9 cellular contexts compared by ENCODE assay signal in the genomic region with DNA sequence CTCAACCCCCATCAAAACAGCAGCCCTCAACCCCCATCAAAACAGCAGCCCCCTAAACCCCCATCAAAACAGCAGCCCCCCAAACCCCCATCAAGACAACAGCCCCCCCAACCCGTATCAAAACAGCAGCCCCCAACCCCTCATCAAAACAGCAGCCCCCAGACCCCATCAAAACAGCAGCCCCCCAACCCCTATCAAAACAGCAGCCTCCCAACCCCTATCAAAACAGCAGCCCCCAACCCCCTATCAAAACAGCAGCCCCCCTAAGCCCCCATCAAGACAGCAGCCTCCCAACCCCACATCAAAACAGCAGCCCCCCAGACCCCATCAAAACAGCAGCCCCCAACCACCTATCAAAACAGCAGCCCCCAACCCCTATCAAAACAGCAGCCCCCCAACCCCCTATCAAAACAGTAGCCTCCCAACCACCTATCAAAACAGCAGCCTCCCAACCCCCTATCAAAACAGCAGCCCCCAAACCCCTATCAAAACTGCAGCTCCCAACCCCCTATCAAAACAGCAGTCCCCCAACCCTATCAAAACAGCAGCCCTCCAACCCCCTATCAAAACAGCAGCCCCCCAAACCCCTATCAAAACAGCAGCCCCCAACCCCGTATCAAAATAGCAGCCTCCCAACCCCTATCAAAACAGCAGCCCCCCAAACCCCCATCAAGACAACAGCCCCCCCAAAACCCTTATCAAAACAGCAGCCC. TPM values are rescaled to one million over a fixed set of nuclear protein-coding genes. Genes with fewer than 3 reads are reported as not detected.
A peak's percentile ranks its signal among the peaks of the same experiment; 100 is the strongest.
DNase-seq lines count a peak whose midpoint lies in the region; ATAC-seq and TF ChIP-seq lines count a peak whose summit lies in the region.
"Had no signal": no experiment of that assay in that cellular context is flagged by ENCODE, and none has a peak within 500 bp of the region (broad histone marks: within the 10 kb centered on the region; RNA-seq: fewer than 3 reads in every experiment).

No MANE protein-coding gene starts in this region.

- in situ Hi-C loops in transverse colon (cut with MboI; ENCODE audit: low pct_ligation_motif_present in 1 of 4, low pct_unique_long_range_greater_than_20kb in 1 of 4, low sequenced_read_pairs in 3 of 4): no loop called here

- TF ChIP-seq EP300 in transverse colon (IDR thresholded peaks at IDR 0.05; ENCODE audit: low read depth): no peak

- no peaks in the 10 kb centered on the region for H3K36me3 Mint-ChIP-seq in activated naive CD8-positive, alpha-beta T cell treated with anti-CD3 and anti-CD28 coated beads, Interleukin-2, amount 10 ng/mL, durations not matched to agents 7 days and 5 days
- H3K36me3 Mint-ChIP-seq in activated naive CD8-positive, alpha-beta T cell treated with anti-CD3 and anti-CD28 coated beads, Interleukin-2, amount 50 U/mL, for 24 hours (ENCODE audit: low read depth): no peaks in the 10 kb centered on the region
- H3K36me3 Mint-ChIP-seq in brain: peaks cover 3% of the 10 kb centered on the region

- POLR2A ChIA-PET in activated naive CD8-positive, alpha-beta T cell treated with anti-CD3 and anti-CD28 coated beads, Interleukin-2, amount 10 ng/mL, durations not matched to agents 7 days and 5 days (lab: Charles Lee): no interaction called here

- WGBS in transverse colon (ENCODE audit: low coverage in 1 of 2), 2 donors: 18% methylated on average over 2 of the region's 2 CpGs; no CpG with 5 or more reads in 1 of the 2 donors

- H3K9me3 Mint-ChIP-seq in activated naive CD8-positive, alpha-beta T cell treated with anti-CD3 and anti-CD28 coated beads, Interleukin-2, amount 10 ng/mL, durations not matched to agents 7 days and 5 days: no peaks in the 10 kb centered on the region
- H3K9me3 Mint-ChIP-seq in activated naive CD8-positive, alpha-beta T cell treated with anti-CD3 and anti-CD28 coated beads, Interleukin-2, amount 50 U/mL, for 24 hours: no peaks in the 10 kb centered on the region
- peaks cover 0 to 3% (median 2%) of the 10 kb centered on the region in 5 experiments for H3K9me3 Mint-ChIP-seq in brain

- H3K9me3 ChIP-seq in muscle layer of duodenum (ENCODE audit: control insufficient read depth in 1 of 2, low read length in 2 of 2) (no peaks in the 10 kb centered on the region), transverse colon (no peaks in the 10 kb centered on the region)

- no peaks in the 10 kb centered on the region for H3K4me1 ChIP-seq in muscle layer of duodenum (ENCODE audit: control insufficient read depth in 1 of 2, insufficient read depth in 2 of 2, low read length in 2 of 2)
- H3K4me1 ChIP-seq in transverse colon: peaks cover 0 to 4% (median 0%) of the 10 kb centered on the region in 4 donors

- H3K4me3 ChIP-seq in muscle layer of duodenum (ENCODE audit: low read depth in 1 of 2, low read length in 2 of 2): peak overlapping the region; percentile 16 to 56
- H3K4me3 ChIP-seq in transverse colon: peak overlapping the region; percentile 13 to 79 (median 52)

- H3K36me3 ChIP-seq in muscle layer of duodenum (ENCODE audit: control insufficient read depth in 1 of 2, insufficient read depth in 2 of 2, low read length in 2 of 2) (no peaks in the 10 kb centered on the region), transverse colon (no peaks in the 10 kb centered on the region)

- intact Hi-C loops in transverse colon (cut with DNase I; ENCODE audit: low total_unique reads): no loop called here

- TF ChIP-seq POLR2A in transverse colon (IDR thresholded peaks at IDR 0.05): no peak

- ATAC-seq in activated naive CD8-positive, alpha-beta T cell treated with anti-CD3 and anti-CD28 coated beads, Interleukin-2, amount 10 ng/mL, durations not matched to agents 7 days and 5 days (ENCODE audit: low read depth): no peak
- ATAC-seq in activated naive CD8-positive, alpha-beta T cell treated with anti-CD3 and anti-CD28 coated beads, Interleukin-2, amount 50 U/mL, for 24 hours: no peak

- peak overlapping the region; percentile 32 for H3K4me3 Mint-ChIP-seq in activated naive CD8-positive, alpha-beta T cell treated with anti-CD3 and anti-CD28 coated beads, Interleukin-2, amount 10 ng/mL, durations not matched to agents 7 days and 5 days
- no peak overlapping the region for H3K4me3 Mint-ChIP-seq in activated naive CD8-positive, alpha-beta T cell treated with anti-CD3 and anti-CD28 coated beads, Interleukin-2, amount 50 U/mL, for 24 hours
- H3K4me3 Mint-ChIP-seq in brain: peak overlapping the region; percentile 81 to 87 (median 83)

- DNase-seq in activated naive CD8-positive, alpha-beta T cell treated with anti-CD3 and anti-CD28 coated beads, Interleukin-2, amount 10 ng/mL, durations not matched to agents 7 days and 5 days: no peak
- DNase-seq in activated naive CD8-positive, alpha-beta T cell treated with anti-CD3 and anti-CD28 coated beads, Interleukin-2, amount 50 U/mL, for 24 hours: no peak
- no peak for DNase-seq in transverse colon
- DNase-seq in kidney tubule cell (ENCODE audit: low spot score): no peak
- DNase-seq in NCI-H1048 (lab: John Stamatoyannopoulos, UW): no peak
- no peak for DNase-seq in DMS79 treated with DMSO at 0.1 percent for 48 hours (lab: John Stamatoyannopoulos, UW)

- no peaks in the 10 kb centered on the region for H3K4me1 Mint-ChIP-seq in activated naive CD8-positive, alpha-beta T cell treated with anti-CD3 and anti-CD28 coated beads, Interleukin-2, amount 10 ng/mL, durations not matched to agents 7 days and 5 days
- H3K4me1 Mint-ChIP-seq in activated naive CD8-positive, alpha-beta T cell treated with anti-CD3 and anti-CD28 coated beads, Interleukin-2, amount 50 U/mL, for 24 hours: no peaks in the 10 kb centered on the region
- H3K4me1 Mint-ChIP-seq in brain: no peaks in the 10 kb centered on the region

- H3K27me3 Mint-ChIP-seq in activated naive CD8-positive, alpha-beta T cell treated with anti-CD3 and anti-CD28 coated beads, Interleukin-2, amount 10 ng/mL, durations not matched to agents 7 days and 5 days: peaks cover 2% of the 10 kb centered on the region
- peaks cover 2% of the 10 kb centered on the region for H3K27me3 Mint-ChIP-seq in activated naive CD8-positive, alpha-beta T cell treated with anti-CD3 and anti-CD28 coated beads, Interleukin-2, amount 50 U/mL, for 24 hours
- H3K27me3 Mint-ChIP-seq in brain: no peaks in the 10 kb centered on the region

- no peak overlapping the region for H3K27ac Mint-ChIP-seq in activated naive CD8-positive, alpha-beta T cell treated with anti-CD3 and anti-CD28 coated beads, Interleukin-2, amount 10 ng/mL, durations not matched to agents 7 days and 5 days
- no peak overlapping the region for H3K27ac Mint-ChIP-seq in activated naive CD8-positive, alpha-beta T cell treated with anti-CD3 and anti-CD28 coated beads, Interleukin-2, amount 50 U/mL, for 24 hours
- H3K27ac Mint-ChIP-seq in brain: peak overlapping the region in 2 of 5 experiments; percentile 36 to 73

- H3K27ac ChIP-seq in muscle layer of duodenum (ENCODE audit: low read length) (no peak overlapping the region), transverse colon (peak overlapping the region in 3 of 4 donors; percentile 73 to 83 (median 75))

- H3K27me3 ChIP-seq in muscle layer of duodenum (ENCODE audit: low read depth, low read length) (no peaks in the 10 kb centered on the region), transverse colon (no peaks in the 10 kb centered on the region)

- no peak for TF ChIP-seq CTCF in brain (conservative IDR thresholded peaks at IDR 0.05)
- TF ChIP-seq CTCF in transverse colon (IDR thresholded peaks at IDR 0.05): no peak

RNA-seq across cellular contexts. Expression of a gene that starts 1.2 kb away (rescaled TPM):
- total RNA-seq in activated naive CD8-positive, alpha-beta T cell treated with anti-CD3 and anti-CD28 coated beads, Interleukin-2, amount 10 ng/mL, durations not matched to agents 7 days and 5 days: under 1 TPM; 0.40 to 0.55 TPM
- 110 TPM for polyA plus RNA-seq in brain (ENCODE audit: insufficient read depth, low read depth, low replicate concordance)
- total RNA-seq in transverse colon: 10 to 100 TPM in 1 of 4 donors, 1 to 10 TPM in 3; 2.2 to 40.6 (median 4.1) TPM
- total RNA-seq: smooth muscle cell had no signal
- polyA plus RNA-seq: smooth muscle cell had no signal
